Comparison of ENCODE assay signal across 2 cellular contexts in genomic region chr1:219991511-219991810, GRCh38.
TF ChIP-seq lines count a peak whose summit lies in the region.

No MANE protein-coding gene starts in this region.

TF ChIP-seq in GM23338, 12 proteins besides CTCF, POLR2A, EP300 and RAD21 (continued from another document):
- TF ChIP-seq ETS1 (IDR thresholded peaks at IDR 0.05): no peak

TF ChIP-seq in HepG2, 621 proteins besides CTCF, POLR2A, EP300 and RAD21 (continued from another document):
- TF ChIP-seq ZNF646 (CRISPR knock-in tag; IDR thresholded peaks at IDR 0.05) (no peak), JARID2 (CRISPR knock-in tag; IDR thresholded peaks at IDR 0.05; ENCODE audit: insufficient replicate concordance) (no peak), ARID2 (CRISPR knock-in tag; IDR thresholded peaks at IDR 0.05; ENCODE audit: borderline replicate concordance) (no peak), HMG20A (CRISPR knock-in tag; IDR thresholded peaks at IDR 0.05; ENCODE audit: borderline replicate concordance) (no peak), ZBTB3 (CRISPR knock-in tag; IDR thresholded peaks at IDR 0.05; ENCODE audit: borderline replicate concordance, low read depth) (no peak), ZFP90 (CRISPR knock-in tag; IDR thresholded peaks at IDR 0.05; ENCODE audit: borderline replicate concordance) (no peak), ZNF558 (CRISPR knock-in tag; IDR thresholded peaks at IDR 0.05; ENCODE audit: borderline replicate concordance) (no peak), ZNF891 (CRISPR knock-in tag; IDR thresholded peaks at IDR 0.05) (no peak), TARDBP (CRISPR knock-in tag; IDR thresholded peaks at IDR 0.05) (no peak)
